13 cellular contexts compared by ENCODE assay signal in the genomic region with DNA sequence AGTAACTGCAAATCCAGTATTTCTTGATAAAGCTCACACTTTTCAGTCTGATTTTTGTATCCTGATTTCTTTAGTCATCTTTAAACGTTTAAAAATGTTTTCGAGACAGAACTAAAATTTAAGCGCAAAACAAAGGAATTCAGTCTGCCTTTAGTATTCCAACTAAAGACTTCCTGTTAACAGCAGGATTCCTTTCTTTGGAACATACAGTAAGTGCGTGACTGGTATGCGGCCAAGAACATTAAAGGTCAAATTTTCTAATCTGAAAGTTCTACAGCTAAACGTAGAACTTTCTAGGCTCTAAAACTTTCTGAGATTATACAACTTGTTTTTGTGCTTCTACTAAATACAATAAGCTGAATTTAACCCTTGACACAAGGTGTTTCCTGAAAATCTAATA. TPM values are rescaled to one million over a fixed set of nuclear protein-coding genes. Genes with fewer than 3 reads are reported as not detected.
DNase-seq lines count a peak whose midpoint lies in the region; ATAC-seq, FAIRE-seq and TF ChIP-seq lines count a peak whose summit lies in the region.
"Had no signal": no experiment of that assay in that cellular context is flagged by ENCODE, and none has a peak within 500 bp of the region (broad histone marks: within the 10 kb centered on the region; RNA-seq: fewer than 3 reads in every experiment).

No MANE protein-coding gene starts in this region.

- peak overlapping the region; percentile 65 for H3K4me2 ChIP-seq in A549

- no peaks in the 10 kb centered on the region for H3K9me3 ChIP-seq in A549
- H3K9me3 ChIP-seq in SK-N-MC (ENCODE audit: low read depth, low read length), result peaks cover 2% of the 10 kb centered on the region; the same call in 1 of the 2 replicates
- no peaks in the 10 kb centered on the region for H3K9me3 ChIP-seq in muscle layer of colon (ENCODE audit: low read length)

- TF ChIP-seq CTCF in A549 (IDR thresholded peaks at IDR 0.05), result no peak

- 20% methylated on average over 6 of the region's 6 CpGs for WGBS in A549 (ENCODE audit: missing lambda C conversion rate)

- POLR2A ChIA-PET in A549 (lab: Yijun Ruan, JAX), result interaction anchor here (1.0 to 2.6 kb wide), 2 partner anchors 8 to 10 kb away, joined by 4 to 21 read pairs; partner anchors contain the start of gene SAV1

- H3K4me1 Mint-ChIP-seq in T-helper 2 cell treated with Interferon-gamma antibody and Interleukin-4, amounts not matched to agents 5 μg/mL and 100 μg/mL, for 36 hours (ENCODE audit: low read depth), result no peaks in the 10 kb centered on the region

- CTCF ChIA-PET in A549 (lab: Yijun Ruan, JAX), result interaction anchor here (1.0 to 2.0 kb wide), 3 partner anchors 39 to 336 kb away, joined by 3 to 5 read pairs (median 3); no protein-coding TSS in a partner anchor

- TF ChIP-seq RAD21 in A549 (conservative IDR thresholded peaks at IDR 0.05 in 1 of 2, IDR thresholded peaks at IDR 0.05 in 1 of 2), result no peak

- H3K36me3 ChIP-seq in SK-N-MC (ENCODE audit: insufficient read depth, low read length) (peaks cover 28% of the 10 kb centered on the region), muscle layer of colon (ENCODE audit: insufficient read depth, low read length) (peaks cover 7% of the 10 kb centered on the region)

- H3K4me1 ChIP-seq in A549, result peaks cover 20% of the 10 kb centered on the region
- H3K4me1 ChIP-seq in muscle layer of colon (ENCODE audit: insufficient read depth, low read length), result peaks cover 19% of the 10 kb centered on the region

- no peak for TF ChIP-seq POLR2A in A549 (IDR thresholded peaks at IDR 0.05; ENCODE audit: low read length)

- H3K4me3 Mint-ChIP-seq in T-helper 2 cell treated with Interferon-gamma antibody and Interleukin-4, amounts not matched to agents 5 μg/mL and 100 μg/mL, for 36 hours, result no peak overlapping the region
- H3K4me3 Mint-ChIP-seq: B cell, T-helper 17 cell had no signal

- no peak overlapping the region for H3K4me3 ChIP-seq in A549
- H3K4me3 ChIP-seq in SK-N-MC, result peak overlapping the region; percentile 73
- H3K4me3 ChIP-seq in muscle layer of colon (ENCODE audit: low read depth in 1 of 2, low read length in 2 of 2), result peak overlapping the region in 1 of 2 donors; percentile 19
- H3K4me3 ChIP-seq: GM12878 had no signal

- peak overlapping the region; percentile 66 for H3K9ac ChIP-seq in SK-N-MC (ENCODE audit: insufficient read length)
- H3K9ac ChIP-seq in muscle layer of colon (ENCODE audit: low read length), result peak overlapping the region; percentile 7

- H3K36me3 Mint-ChIP-seq in T-helper 2 cell treated with Interferon-gamma antibody and Interleukin-4, amounts not matched to agents 5 μg/mL and 100 μg/mL, for 36 hours (ENCODE audit: low read depth), result peaks cover 2% of the 10 kb centered on the region

- no peaks in the 10 kb centered on the region for H3K27me3 ChIP-seq in muscle layer of colon (ENCODE audit: control insufficient read depth in 1 of 2, insufficient read depth in 2 of 2, low read length in 2 of 2)

- peak; percentile 64; a peak in 4 of 6 replicates for ATAC-seq in A549
- ATAC-seq in HG03108 (IDR thresholded peaks at IDR 0.05; ENCODE audit: unreplicated experiment), result no peak
- ATAC-seq: GM12878, T-helper 17 cell had no signal

- no peaks in the 10 kb centered on the region for H3K9me3 Mint-ChIP-seq in T-helper 2 cell treated with Interferon-gamma antibody and Interleukin-4, amounts not matched to agents 5 μg/mL and 100 μg/mL, for 36 hours

- H3K27me3 Mint-ChIP-seq in T-helper 2 cell treated with Interferon-gamma antibody and Interleukin-4, amounts not matched to agents 5 μg/mL and 100 μg/mL, for 36 hours (ENCODE audit: low read depth), result no peaks in the 10 kb centered on the region
- H3K27me3 Mint-ChIP-seq: B cell, T-helper 17 cell had no signal

- TF ChIP-seq EP300 in A549 (IDR thresholded peaks at IDR 0.05), result no peak

- no peak overlapping the region for H3K27ac Mint-ChIP-seq in T-helper 2 cell treated with Interferon-gamma antibody and Interleukin-4, amounts not matched to agents 5 μg/mL and 100 μg/mL, for 36 hours
- H3K27ac Mint-ChIP-seq: B cell, T-helper 17 cell had no signal

- H3K27ac ChIP-seq in A549 (peak overlapping the region; percentile 19 to 60; a peak in 5 of 6 replicates), SK-N-MC (peak overlapping the region; percentile 95), muscle layer of colon (ENCODE audit: low read depth, low read length) (peak overlapping the region; percentile 8)

- DNase-seq in A549 (ENCODE audit: low read depth in 1 of 2, low spot score in 1 of 2) (no peak), SK-N-MC (ENCODE audit: low read depth, low spot score) (peak; percentile 57), fibroblast of peridontal ligament (ENCODE audit: extremely low read depth) (peak; percentile 79), globus pallidus (ENCODE audit: low spot score) (no peak), HuH-7 (ENCODE audit: low spot score) (no peak)
- DNase-seq in T-helper 2 cell treated with Interferon-gamma antibody and Interleukin-4, amounts not matched to agents 5 μg/mL and 100 μg/mL, for 36 hours (ENCODE audit: low spot score), result no peak
- DNase-seq: activated effector memory CD4-positive, alpha-beta T cell treated with anti-CD3 and anti-CD28 coated beads, Interleukin-2, amount 50 U/mL, for 16 hours; NCI-H187 treated with DMSO at 0.1 percent for 48 hours; T-helper 17 cell had no signal

- FAIRE-seq in A549 (lab: Jason Lieb, UNC), result no peak
- FAIRE-seq: GM12878 had no signal

TF ChIP-seq in A549, 52 proteins besides CTCF, POLR2A, EP300 and RAD21 (continues in another document):
- TF ChIP-seq TFCP2L1 (CRISPR knock-in tag; IDR thresholded peaks at IDR 0.05), result no peak
- no peak for TF ChIP-seq BCL3 (IDR thresholded peaks at IDR 0.05)
- no peak for TF ChIP-seq MAX (IDR thresholded peaks at IDR 0.05)
- TF ChIP-seq FOSL2 (IDR thresholded peaks at IDR 0.05), result no peak
- TF ChIP-seq FOSL2 (CRISPR knock-in tag; IDR thresholded peaks at IDR 0.05), result no peak
- no peak for TF ChIP-seq POLR2AphosphoS2 (conservative IDR thresholded peaks at IDR 0.05; ENCODE audit: low read length)
- TF ChIP-seq ZNF302 (CRISPR knock-in tag; IDR thresholded peaks at IDR 0.05), result no peak
- no peak for TF ChIP-seq REST (IDR thresholded peaks at IDR 0.05)
- no peak for TF ChIP-seq MAFK (IDR thresholded peaks at IDR 0.05; ENCODE audit: partially characterized antibody)
- TF ChIP-seq CHD4 (IDR thresholded peaks at IDR 0.05; ENCODE audit: borderline replicate concordance), result no peak
- TF ChIP-seq, protein P1, sequence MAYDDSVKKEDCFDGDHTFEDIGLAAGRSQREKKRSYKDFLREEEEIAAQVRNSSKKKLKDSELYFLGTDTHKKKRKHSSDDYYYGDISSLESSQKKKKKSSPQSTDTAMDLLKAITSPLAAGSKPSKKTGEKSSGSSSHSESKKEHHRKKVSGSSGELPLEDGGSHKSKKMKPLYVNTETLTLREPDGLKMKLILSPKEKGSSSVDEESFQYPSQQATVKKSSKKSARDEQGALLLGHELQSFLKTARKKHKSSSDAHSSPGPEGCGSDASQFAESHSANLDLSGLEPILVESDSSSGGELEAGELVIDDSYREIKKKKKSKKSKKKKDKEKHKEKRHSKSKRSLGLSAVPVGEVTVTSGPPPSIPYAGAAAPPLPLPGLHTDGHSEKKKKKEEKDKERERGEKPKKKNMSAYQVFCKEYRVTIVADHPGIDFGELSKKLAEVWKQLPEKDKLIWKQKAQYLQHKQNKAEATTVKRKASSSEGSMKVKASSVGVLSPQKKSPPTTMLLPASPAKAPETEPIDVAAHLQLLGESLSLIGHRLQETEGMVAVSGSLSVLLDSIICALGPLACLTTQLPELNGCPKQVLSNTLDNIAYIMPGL (CRISPR knock-in tag; IDR thresholded peaks at IDR 0.05; ENCODE audit: borderline replicate concordance), result no peak

RNA-seq across cellular contexts. Expression of gene SAV1, which starts 9.9 kb away (rescaled TPM):
- polyA plus RNA-seq in A549 (2011; rRNA removed) (20.1 and 20.3 TPM in 2 replicates), A549 (2017; fragmentation: RNase III; extraction: RNeasy Plus Mini Kit Qiagen cat#74134 plus additional on column Dnase treatment) (17.5 to 20.3 TPM (median 18.2 TPM) in 3 replicates)
- polyA plus RNA-seq in A549 (2012; cell fraction: cytosol; rRNA removed), result 7.7 and 8.5 TPM in 2 replicates
- 3.0 and 3.8 TPM in 2 replicates for polyA plus RNA-seq in A549 (2012; cell fraction: nucleus; rRNA removed)
- polyA minus RNA-seq in A549 (2011; rRNA and poly(A)+ RNA removed), result 6.9 and 9.6 TPM in 2 replicates

Comparison
In these comparisons a context has a peak if more than half of its experiments do, and no peak if none do; other contexts are left out.
1. DNase-seq: peak in SK-N-MC (single experiment) and fibroblast of peridontal ligament (single experiment); none in A549 (0 of 2), T-helper 2 cell treated with Interferon-gamma antibody and Interleukin-4, amounts not matched to agents 5 μg/mL and 100 μg/mL, for 36 hours (single experiment), globus pallidus (single experiment) and HuH-7 (single experiment).
2. H3K27ac ChIP-seq: peak in every context shown above with its lines; median percentile 95 in SK-N-MC; 40 in A549; 8 in muscle layer of colon.